Comparison of ENCODE assay signal across 8 cellular contexts in genomic region chr2:230974096-230974913, GRCh38. TPM values are rescaled to one million over a fixed set of nuclear protein-coding genes. Genes with fewer than 3 reads are reported as not detected.
DNase-seq lines count a peak whose midpoint lies in the region; ATAC-seq and TF ChIP-seq lines count a peak whose summit lies in the region.

No MANE protein-coding gene starts in this region.

- H3K23ac ChIP-seq in neuronal stem cell (ENCODE audit: low read depth, low read length, poor library complexity): no peak overlapping the region

- no peak overlapping the region for H2BK120ac ChIP-seq in neuronal stem cell (ENCODE audit: low read depth, low read length)

- CTCF ChIA-PET in CD4-positive, alpha-beta T cell (lab: Charles Lee): interaction anchor here (1.6 to 2.1 kb wide), 2 partner anchors 13 to 50 kb away, joined by 7 to 8 read pairs; partner anchors contain the start of gene GPR55

- no peak overlapping the region for H3K4ac ChIP-seq in neuronal stem cell (ENCODE audit: low read length)

- H3K27me3 ChIP-seq in CD4-positive, alpha-beta T cell (ENCODE audit: control insufficient read depth, insufficient read depth, low read length): no peaks in the 10 kb centered on the region
- H3K27me3 ChIP-seq in neuronal stem cell (ENCODE audit: control insufficient read depth in 3 of 3, insufficient read depth in 3 of 3, low read depth in 1 of 3, low read length in 3 of 3): no peaks in the 10 kb centered on the region

- POLR2A ChIA-PET in CD4-positive, alpha-beta T cell (lab: Charles Lee): interaction anchor here (1.4 to 1.5 kb wide), 2 partner anchors 11 to 27 kb away, joined by 3 read pairs; no protein-coding TSS in a partner anchor

- peak overlapping the region; percentile 14 for H3K4me3 Mint-ChIP-seq in CD4-positive, alpha-beta T cell

- peak in 9 of 10 experiments; percentile 40 to 63 (median 54) for DNase-seq in CD4-positive, alpha-beta T cell
- DNase-seq in HPDE6-E6E7 (ENCODE audit: extremely low spot score) (peak; percentile 37), germinal center (ENCODE audit: low spot score) (peak; percentile 42), neuronal stem cell (ENCODE audit: low spot score) (no peak), NCI-H774 (lab: John Stamatoyannopoulos, UW) (no peak)
- peak; percentile 61 to 67 for DNase-seq in activated CD8-positive, alpha-beta memory T cell treated with anti-CD3 and anti-CD28 coated beads for 4 hours (ENCODE audit: low read depth in 2 of 2)
- DNase-seq in stimulated activated CD8-positive, alpha-beta memory T cell treated with anti-CD3 and anti-CD28 coated beads, Interleukin-7, amount 100 ng/mL, for 48 hours (ENCODE audit: extremely low read depth in 1 of 2, low read depth in 1 of 2): peak; percentile 73 to 79

- H3K4me1 ChIP-seq in neuronal stem cell (ENCODE audit: control insufficient read depth in 2 of 2, insufficient read depth in 1 of 2, low read depth in 1 of 2, low read length in 2 of 2): peaks cover 5 to 15% of the 10 kb centered on the region in 2 donors

- intact Hi-C loops in CD4-positive, alpha-beta T cell (cut with DNase I, micrococcal nuclease): no loop called here

- no peak overlapping the region for H3K18ac ChIP-seq in neuronal stem cell (ENCODE audit: low read length)

- peaks cover 24% of the 10 kb centered on the region for H3K4me1 Mint-ChIP-seq in CD4-positive, alpha-beta T cell (ENCODE audit: low read depth)

- H3K9ac ChIP-seq in neuronal stem cell (ENCODE audit: low read depth, low read length, poor library complexity): no peak overlapping the region

- no peaks in the 10 kb centered on the region for H3K9me3 Mint-ChIP-seq in CD4-positive, alpha-beta T cell

- H2BK12ac ChIP-seq in neuronal stem cell (ENCODE audit: low read length): no peak overlapping the region

- TF ChIP-seq CTCF in CD4-positive, alpha-beta T cell (IDR thresholded peaks at IDR 0.05): no peak

- H3K36me3 Mint-ChIP-seq in CD4-positive, alpha-beta T cell (ENCODE audit: low read depth): no peaks in the 10 kb centered on the region

- WGBS in neuronal stem cell (ENCODE audit: extremely low coverage in 2 of 2, insufficient read length in 2 of 2, insufficient replicate concordance in 1 of 2), 2 donors: no CpG with 5 or more reads among the region's 17 CpGs

- no peaks in the 10 kb centered on the region for H3K9me3 ChIP-seq in CD4-positive, alpha-beta T cell (ENCODE audit: control insufficient read depth, low read length)
- peaks cover 1 to 4% of the 10 kb centered on the region in 2 donors for H3K9me3 ChIP-seq in neuronal stem cell (replicated peaks in 1 of 2; ENCODE audit: control insufficient read depth in 2 of 2, insufficient read depth in 1 of 2, low read depth in 1 of 2, low read length in 2 of 2)

- no peak overlapping the region for H4K91ac ChIP-seq in neuronal stem cell (ENCODE audit: low read depth, low read length, poor library complexity)

- H3K27ac ChIP-seq in CD4-positive, alpha-beta T cell (ENCODE audit: low read depth, low read length): peak overlapping the region; percentile 42
- no peak overlapping the region for H3K27ac ChIP-seq in neuronal stem cell (replicated peaks; ENCODE audit: low read length)

- H3K4me3 ChIP-seq in neuronal stem cell (ENCODE audit: low read length in 2 of 2): no peak overlapping the region

- H3K27ac Mint-ChIP-seq in CD4-positive, alpha-beta T cell: peak overlapping the region; percentile 82

- peak; percentile 87 for ATAC-seq in CD4-positive, alpha-beta T cell (ENCODE audit: poor library complexity)
- peak; percentile 80 for ATAC-seq in GM21381 (IDR thresholded peaks at IDR 0.05; ENCODE audit: unreplicated experiment)

- no peak overlapping the region for H2AK5ac ChIP-seq in neuronal stem cell (ENCODE audit: low read depth, low read length)

- no peaks in the 10 kb centered on the region for H3K36me3 ChIP-seq in neuronal stem cell (replicated peaks in 1 of 2; ENCODE audit: control insufficient read depth in 2 of 2, insufficient read depth in 2 of 2, low read length in 2 of 2)

- H3K14ac ChIP-seq in neuronal stem cell (ENCODE audit: low read length): no peak overlapping the region

- H3K79me1 ChIP-seq in neuronal stem cell (ENCODE audit: low read depth, low read length): no peaks in the 10 kb centered on the region

- no peak overlapping the region for H3K4me2 ChIP-seq in neuronal stem cell (ENCODE audit: insufficient read depth, low read length, poor library complexity, severe bottlenecking)

- no peak overlapping the region for H2AFZ ChIP-seq in neuronal stem cell (ENCODE audit: low read length)

- no peak overlapping the region for H4K8ac ChIP-seq in neuronal stem cell (ENCODE audit: low read depth, low read length)

- H3K27me3 Mint-ChIP-seq in CD4-positive, alpha-beta T cell: no peaks in the 10 kb centered on the region

- H2BK5ac ChIP-seq in neuronal stem cell (ENCODE audit: low read length): no peak overlapping the region

- no peak overlapping the region for H2BK15ac ChIP-seq in neuronal stem cell (ENCODE audit: low read length)

RNA-seq across cellular contexts. Expression of gene SPATA3, which starts 21.6 kb away (rescaled TPM):
- total RNA-seq in CD4-positive, alpha-beta T cell: not detected
- polyA plus RNA-seq in neuronal stem cell (2013, experiment 1 of 2): not detected
- not detected for polyA plus RNA-seq in neuronal stem cell (2013, experiment 2 of 2)

RNA-seq across cellular contexts. Expression of gene GPR55, which starts 49.3 kb away (rescaled TPM):
- 1 to 10 TPM; 2.9 to 3.8 TPM for total RNA-seq in CD4-positive, alpha-beta T cell
- polyA plus RNA-seq in neuronal stem cell (2013, experiment 1 of 2): not detected
- not detected for polyA plus RNA-seq in neuronal stem cell (2013, experiment 2 of 2)

Comparison
In these comparisons a context has a peak if more than half of its experiments do, and no peak if none do; other contexts are left out.
1. DNase-seq: peak in CD4-positive, alpha-beta T cell (9 of 10), HPDE6-E6E7 (single experiment), activated CD8-positive, alpha-beta memory T cell treated with anti-CD3 and anti-CD28 coated beads for 4 hours (2 of 2), germinal center (single experiment) and stimulated activated CD8-positive, alpha-beta memory T cell treated with anti-CD3 and anti-CD28 coated beads, Interleukin-7, amount 100 ng/mL, for 48 hours (2 of 2); none in neuronal stem cell (single experiment) and NCI-H774 (single experiment).